8 cellular contexts compared by ENCODE assay signal in the genomic region with DNA sequence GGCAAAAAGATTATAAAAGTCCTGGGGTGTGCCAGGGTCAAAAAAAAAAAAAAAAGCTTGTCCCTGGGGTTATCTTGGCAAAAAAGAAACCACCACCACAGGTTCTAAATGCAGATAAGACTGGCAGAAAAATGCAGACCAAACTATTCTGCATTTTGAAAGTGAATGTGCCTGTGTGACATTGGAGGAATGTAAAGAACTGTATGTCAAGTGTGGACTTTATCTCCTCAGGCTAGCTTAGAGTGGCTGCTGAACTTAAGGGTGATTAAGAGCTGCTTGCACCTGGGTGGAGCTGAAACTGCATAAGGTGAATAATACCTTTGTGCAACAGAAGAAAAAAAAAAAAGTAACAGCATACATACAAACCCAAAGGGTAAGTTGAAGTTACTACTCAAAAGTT. TPM values are rescaled to one million over a fixed set of nuclear protein-coding genes. Genes with fewer than 3 reads are reported as not detected.
DNase-seq lines count a peak whose midpoint lies in the region; ATAC-seq and TF ChIP-seq lines count a peak whose summit lies in the region.

No MANE protein-coding gene starts in this region.

- CTCF ChIA-PET in activated CD8-positive, alpha-beta memory T cell treated with anti-CD3 and anti-CD28 coated beads, Interleukin-2, amount 10 ng/mL, durations not matched to agents 7 days and 5 days (lab: Charles Lee): no interaction called here

- H3K27me3 Mint-ChIP-seq in activated CD8-positive, alpha-beta memory T cell treated with anti-CD3 and anti-CD28 coated beads, Interleukin-2, amount 10 ng/mL, durations not matched to agents 7 days and 5 days: no peaks in the 10 kb centered on the region
- H3K27me3 Mint-ChIP-seq in stimulated activated memory B cell treated with anti-CD40 and anti-IgM and Interleukin-4, amounts not matched to agents 10 μg/mL and 1 μg/mL and 100 μg/mL, for 72 hours: no peaks in the 10 kb centered on the region

- DNase-seq in activated CD8-positive, alpha-beta memory T cell treated with anti-CD3 and anti-CD28 coated beads, Interleukin-2, amount 10 ng/mL, durations not matched to agents 7 days and 5 days: no peak
- DNase-seq in activated CD8-positive, alpha-beta memory T cell treated with anti-CD3 and anti-CD28 coated beads, Interleukin-2, amount 50 U/mL, for 4 hours: no peak
- DNase-seq in SW480 (ENCODE audit: low spot score) (peak; percentile 72), erythroblast (lab: John Stamatoyannopoulos, UW) (peak; percentile 90 to 96), iPS-NIHi7 (ENCODE audit: extremely low spot score) (no peak)
- DNase-seq in stimulated activated CD4-positive, alpha-beta T cell treated with anti-CD3 and anti-CD28 coated beads, Interleukin-1b, Interleukin-23, amount 100 ng/mL, for 48 hours: no peak

- H3K4me3 Mint-ChIP-seq in activated CD8-positive, alpha-beta memory T cell treated with anti-CD3 and anti-CD28 coated beads, Interleukin-2, amount 10 ng/mL, durations not matched to agents 7 days and 5 days: no peak overlapping the region
- H3K4me3 Mint-ChIP-seq in stimulated activated memory B cell treated with anti-CD40 and anti-IgM and Interleukin-4, amounts not matched to agents 10 μg/mL and 1 μg/mL and 100 μg/mL, for 72 hours: peak overlapping the region; percentile 93

- H3K4me1 Mint-ChIP-seq in activated CD8-positive, alpha-beta memory T cell treated with anti-CD3 and anti-CD28 coated beads, Interleukin-2, amount 10 ng/mL, durations not matched to agents 7 days and 5 days: peaks cover 50% of the 10 kb centered on the region
- peaks cover 51% of the 10 kb centered on the region for H3K4me1 Mint-ChIP-seq in stimulated activated memory B cell treated with anti-CD40 and anti-IgM and Interleukin-4, amounts not matched to agents 10 μg/mL and 1 μg/mL and 100 μg/mL, for 72 hours

- TF ChIP-seq POLR2A in erythroblast (IDR thresholded peaks at IDR 0.05; ENCODE audit: low read length): no peak

- H3K27ac Mint-ChIP-seq in activated CD8-positive, alpha-beta memory T cell treated with anti-CD3 and anti-CD28 coated beads, Interleukin-2, amount 10 ng/mL, durations not matched to agents 7 days and 5 days: peak overlapping the region; percentile 88
- peak overlapping the region; percentile 94 for H3K27ac Mint-ChIP-seq in stimulated activated memory B cell treated with anti-CD40 and anti-IgM and Interleukin-4, amounts not matched to agents 10 μg/mL and 1 μg/mL and 100 μg/mL, for 72 hours

- peaks cover 5% of the 10 kb centered on the region for H3K36me3 Mint-ChIP-seq in activated CD8-positive, alpha-beta memory T cell treated with anti-CD3 and anti-CD28 coated beads, Interleukin-2, amount 10 ng/mL, durations not matched to agents 7 days and 5 days
- peaks cover 12% of the 10 kb centered on the region for H3K36me3 Mint-ChIP-seq in stimulated activated memory B cell treated with anti-CD40 and anti-IgM and Interleukin-4, amounts not matched to agents 10 μg/mL and 1 μg/mL and 100 μg/mL, for 72 hours

- ATAC-seq in activated CD8-positive, alpha-beta memory T cell treated with anti-CD3 and anti-CD28 coated beads, Interleukin-2, amount 10 ng/mL, durations not matched to agents 7 days and 5 days: no peak
- ATAC-seq in stimulated activated memory B cell treated with anti-CD40 and anti-IgM and Interleukin-4, amounts not matched to agents 10 μg/mL and 1 μg/mL and 100 μg/mL, for 72 hours: no peak
- ATAC-seq in HG03280 (IDR thresholded peaks at IDR 0.05; ENCODE audit: unreplicated experiment): no peak

- no peaks in the 10 kb centered on the region for H3K9me3 Mint-ChIP-seq in activated CD8-positive, alpha-beta memory T cell treated with anti-CD3 and anti-CD28 coated beads, Interleukin-2, amount 10 ng/mL, durations not matched to agents 7 days and 5 days (ENCODE audit: low read depth)
- no peaks in the 10 kb centered on the region for H3K9me3 Mint-ChIP-seq in stimulated activated memory B cell treated with anti-CD40 and anti-IgM and Interleukin-4, amounts not matched to agents 10 μg/mL and 1 μg/mL and 100 μg/mL, for 72 hours

RNA-seq across cellular contexts. Expression of gene NAPEPLD, which starts 1.3 kb away (rescaled TPM):
- total RNA-seq in activated CD8-positive, alpha-beta memory T cell treated with anti-CD3 and anti-CD28 coated beads, Interleukin-2, amount 10 ng/mL, durations not matched to agents 7 days and 5 days: 10 to 100 TPM; 11.4 to 12.9 TPM

Comparison
In these comparisons a context has a peak if more than half of its experiments do, and no peak if none do; other contexts are left out.
1. DNase-seq: peak in SW480 (single experiment) and erythroblast (2 of 2); none in activated CD8-positive, alpha-beta memory T cell treated with anti-CD3 and anti-CD28 coated beads, Interleukin-2, amount 10 ng/mL, durations not matched to agents 7 days and 5 days (single experiment), activated CD8-positive, alpha-beta memory T cell treated with anti-CD3 and anti-CD28 coated beads, Interleukin-2, amount 50 U/mL, for 4 hours (single experiment), iPS-NIHi7 (single experiment) and stimulated activated CD4-positive, alpha-beta T cell treated with anti-CD3 and anti-CD28 coated beads, Interleukin-1b, Interleukin-23, amount 100 ng/mL, for 48 hours (single experiment).